Comparison of ENCODE assay signal across 12 cellular contexts in genomic region chr20:24651171-24651972, GRCh38.
DNase-seq lines count a peak whose midpoint lies in the region; ATAC-seq and TF ChIP-seq lines count a peak whose summit lies in the region.
"Had no signal": no experiment of that assay in that cellular context is flagged by ENCODE, and none has a peak within 500 bp of the region (broad histone marks: within the 10 kb centered on the region; RNA-seq: fewer than 3 reads in every experiment).

No MANE protein-coding gene starts in this region.

- H3K27ac ChIP-seq in breast epithelium (no peak overlapping the region), SJSA1 (peak overlapping the region; percentile 57), upper lobe of right lung (no peak overlapping the region)

- POLR2A ChIA-PET in MCF 10A (lab: Yijun Ruan, JAX) = no interaction called here

- no peaks in the 10 kb centered on the region for H3K36me3 ChIP-seq in breast epithelium
- H3K36me3 ChIP-seq in SJSA1 = no peaks in the 10 kb centered on the region
- H3K36me3 ChIP-seq in upper lobe of right lung = no peaks in the 10 kb centered on the region

- H3K4me3 ChIP-seq in breast epithelium (no peak overlapping the region), SJSA1 (no peak overlapping the region), foreskin fibroblast (ENCODE audit: low read depth in 1 of 2, low read length in 2 of 2) (no peak overlapping the region), upper lobe of right lung (no peak overlapping the region)

- TF ChIP-seq POLR2A in breast epithelium (IDR thresholded peaks at IDR 0.05) = no peak

- BruUV-seq in MCF 10A (replicated peaks; lab: Mats Ljungman, UMichigan) = no TSS peak

- intact Hi-C loops in MCF 10A (cut with micrococcal nuclease) (no loop called here), breast epithelium (cut with DNase I; ENCODE audit: low total_unique reads) (no loop called here), upper lobe of right lung (cut with DNase I) (loop anchor here (10.0 kb wide), 1 partner anchor 63 kb away; no protein-coding TSS in a partner anchor)

- peaks cover 0 to 4% of the 10 kb centered on the region in 2 donors for H3K27me3 ChIP-seq in breast epithelium
- H3K27me3 ChIP-seq in SJSA1 (replicated peaks) = no peaks in the 10 kb centered on the region
- peaks cover 3% of the 10 kb centered on the region for H3K27me3 ChIP-seq in upper lobe of right lung

- no peaks in the 10 kb centered on the region for H3K9me3 ChIP-seq in breast epithelium
- no peaks in the 10 kb centered on the region for H3K9me3 ChIP-seq in SJSA1 (replicated peaks)
- no peaks in the 10 kb centered on the region for H3K9me3 ChIP-seq in upper lobe of right lung

- no peak overlapping the region for H3K4me3 Mint-ChIP-seq in MCF 10A (ENCODE audit: unreplicated experiment)
- H3K4me3 Mint-ChIP-seq in activated naive CD8-positive, alpha-beta T cell treated with anti-CD3 and anti-CD28 coated beads for 36 hours = no peak overlapping the region
- no peak overlapping the region for H3K4me3 Mint-ChIP-seq in activated naive CD4-positive, alpha-beta T cell treated with anti-CD3 and anti-CD28 coated beads, Interleukin-2, amount 10 ng/mL, durations not matched to agents 7 days and 5 days
- H3K4me3 Mint-ChIP-seq: activated CD4-positive, alpha-beta memory T cell treated with anti-CD3 and anti-CD28 coated beads for 36 hours had no signal

- H3K36me3 Mint-ChIP-seq in MCF 10A (ENCODE audit: insufficient read depth, unreplicated experiment) = no peaks in the 10 kb centered on the region
- H3K36me3 Mint-ChIP-seq in activated naive CD8-positive, alpha-beta T cell treated with anti-CD3 and anti-CD28 coated beads for 36 hours = no peaks in the 10 kb centered on the region
- H3K36me3 Mint-ChIP-seq in activated naive CD4-positive, alpha-beta T cell treated with anti-CD3 and anti-CD28 coated beads, Interleukin-2, amount 10 ng/mL, durations not matched to agents 7 days and 5 days = no peaks in the 10 kb centered on the region
- H3K36me3 Mint-ChIP-seq: activated CD4-positive, alpha-beta memory T cell treated with anti-CD3 and anti-CD28 coated beads for 36 hours; activated naive CD4-positive, alpha-beta T cell treated with anti-CD3 and anti-CD28 coated beads, Interleukin-2, amount 50 U/mL, for 72 hours had no signal

- peak; percentile 13 for ATAC-seq in upper lobe of right lung
- ATAC-seq: activated naive CD4-positive, alpha-beta T cell treated with anti-CD3 and anti-CD28 coated beads, Interleukin-2, amount 50 U/mL, for 72 hours had no signal

- no peak overlapping the region for H3K27ac Mint-ChIP-seq in MCF 10A (ENCODE audit: low read depth, unreplicated experiment)
- no peak overlapping the region for H3K27ac Mint-ChIP-seq in activated naive CD8-positive, alpha-beta T cell treated with anti-CD3 and anti-CD28 coated beads for 36 hours
- no peak overlapping the region for H3K27ac Mint-ChIP-seq in activated naive CD4-positive, alpha-beta T cell treated with anti-CD3 and anti-CD28 coated beads, Interleukin-2, amount 10 ng/mL, durations not matched to agents 7 days and 5 days
- H3K27ac Mint-ChIP-seq: activated CD4-positive, alpha-beta memory T cell treated with anti-CD3 and anti-CD28 coated beads for 36 hours; activated naive CD4-positive, alpha-beta T cell treated with anti-CD3 and anti-CD28 coated beads, Interleukin-2, amount 50 U/mL, for 72 hours had no signal

- CTCF ChIA-PET in MCF 10A (lab: Yijun Ruan, JAX) = interaction anchor here (0.6 kb wide), 1 partner anchor 133 kb away, joined by 3 read pairs; no protein-coding TSS in a partner anchor
- CTCF ChIA-PET in activated naive CD4-positive, alpha-beta T cell treated with anti-CD3 and anti-CD28 coated beads, Interleukin-2, amount 10 ng/mL, durations not matched to agents 7 days and 5 days (lab: Charles Lee) = no interaction called here

- H3K4me1 Mint-ChIP-seq in MCF 10A (ENCODE audit: insufficient read depth, unreplicated experiment) = no peaks in the 10 kb centered on the region
- H3K4me1 Mint-ChIP-seq in activated naive CD8-positive, alpha-beta T cell treated with anti-CD3 and anti-CD28 coated beads for 36 hours = peaks cover 2% of the 10 kb centered on the region
- peaks cover 1% of the 10 kb centered on the region for H3K4me1 Mint-ChIP-seq in activated naive CD4-positive, alpha-beta T cell treated with anti-CD3 and anti-CD28 coated beads, Interleukin-2, amount 10 ng/mL, durations not matched to agents 7 days and 5 days

- TF ChIP-seq CTCF in MCF 10A (IDR thresholded peaks at IDR 0.05; ENCODE audit: unreplicated experiment) (no peak), breast epithelium (IDR thresholded peaks at IDR 0.05) (no peak), foreskin fibroblast (IDR thresholded peaks at IDR 0.05; ENCODE audit: low read depth, low read length) (no peak), upper lobe of right lung (IDR thresholded peaks at IDR 0.05) (no peak)

- H3K9me3 Mint-ChIP-seq in MCF 10A (ENCODE audit: unreplicated experiment) = peaks cover 22% of the 10 kb centered on the region
- H3K9me3 Mint-ChIP-seq in activated naive CD8-positive, alpha-beta T cell treated with anti-CD3 and anti-CD28 coated beads for 36 hours = no peaks in the 10 kb centered on the region
- H3K9me3 Mint-ChIP-seq in activated naive CD4-positive, alpha-beta T cell treated with anti-CD3 and anti-CD28 coated beads, Interleukin-2, amount 10 ng/mL, durations not matched to agents 7 days and 5 days = no peaks in the 10 kb centered on the region
- H3K9me3 Mint-ChIP-seq: activated CD4-positive, alpha-beta memory T cell treated with anti-CD3 and anti-CD28 coated beads for 36 hours; activated naive CD4-positive, alpha-beta T cell treated with anti-CD3 and anti-CD28 coated beads, Interleukin-2, amount 50 U/mL, for 72 hours had no signal

- H3K4me1 ChIP-seq in breast epithelium = no peaks in the 10 kb centered on the region
- peaks cover 43% of the 10 kb centered on the region for H3K4me1 ChIP-seq in SJSA1 (replicated peaks)
- no peaks in the 10 kb centered on the region for H3K4me1 ChIP-seq in upper lobe of right lung

- H3K27me3 Mint-ChIP-seq in MCF 10A (ENCODE audit: insufficient read depth, unreplicated experiment) = no peaks in the 10 kb centered on the region
- peaks cover 10% of the 10 kb centered on the region for H3K27me3 Mint-ChIP-seq in activated naive CD8-positive, alpha-beta T cell treated with anti-CD3 and anti-CD28 coated beads for 36 hours
- H3K27me3 Mint-ChIP-seq in activated naive CD4-positive, alpha-beta T cell treated with anti-CD3 and anti-CD28 coated beads, Interleukin-2, amount 10 ng/mL, durations not matched to agents 7 days and 5 days = peaks cover 17% of the 10 kb centered on the region

- peak; percentile 38 for DNase-seq in MCF 10A (ENCODE audit: unreplicated experiment)
- DNase-seq in breast epithelium (ENCODE audit: low spot score in 2 of 2) = no peak
- peak; percentile 70 to 94 for DNase-seq in SJSA1 (ENCODE audit: low read depth in 1 of 2, low spot score in 2 of 2)
- peak; percentile 86 to 95 for DNase-seq in foreskin fibroblast
- no peak for DNase-seq in upper lobe of right lung
- no peak for DNase-seq in COLO829 (ENCODE audit: low spot score)
- no peak for DNase-seq in activated naive CD8-positive, alpha-beta T cell treated with anti-CD3 and anti-CD28 coated beads for 36 hours
- no peak for DNase-seq in activated naive CD4-positive, alpha-beta T cell treated with anti-CD3 and anti-CD28 coated beads, Interleukin-2, amount 10 ng/mL, durations not matched to agents 7 days and 5 days
- DNase-seq: activated CD4-positive, alpha-beta memory T cell treated with anti-CD3 and anti-CD28 coated beads for 36 hours; effector CD4-positive, alpha-beta T cell; NCI-H524 treated with DMSO at 0.1 percent for 48 hours had no signal

Comparison
In these comparisons a context has a peak if more than half of its experiments do, and no peak if none do; other contexts are left out.
1. DNase-seq: peak in MCF 10A (single experiment), SJSA1 (2 of 2) and foreskin fibroblast (2 of 2); none in breast epithelium (0 of 2), upper lobe of right lung (single experiment), COLO829 (single experiment), activated naive CD8-positive, alpha-beta T cell treated with anti-CD3 and anti-CD28 coated beads for 36 hours (single experiment) and activated naive CD4-positive, alpha-beta T cell treated with anti-CD3 and anti-CD28 coated beads, Interleukin-2, amount 10 ng/mL, durations not matched to agents 7 days and 5 days (single experiment).